In the genomic region with DNA sequence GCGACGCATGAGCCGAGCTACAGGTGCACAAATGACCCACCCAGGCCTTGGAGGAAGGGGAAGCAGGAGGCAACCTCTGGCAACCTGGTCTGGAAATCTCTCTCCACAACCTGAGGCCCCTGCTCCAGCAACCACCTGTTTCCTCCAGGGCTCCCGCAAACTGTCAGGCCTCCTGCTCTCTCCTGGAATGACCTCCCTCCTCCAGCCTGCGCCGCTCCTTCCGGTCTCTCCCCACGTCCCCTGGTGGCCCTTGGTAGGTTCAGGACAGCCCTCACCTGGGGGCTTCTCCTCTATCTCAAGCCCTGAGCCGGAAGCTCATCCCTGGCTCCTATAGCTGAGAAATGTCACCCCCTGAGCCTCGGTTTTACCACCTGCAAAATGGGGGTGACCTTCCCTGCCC, we compare ENCODE assay signal across 27 cellular contexts. TPM values are rescaled to one million over a fixed set of nuclear protein-coding genes. Genes with fewer than 3 reads are reported as not detected.
"Had no signal": no experiment of that assay in that cellular context is flagged by ENCODE, and none has a peak within 500 bp of the region (broad histone marks: within the 10 kb centered on the region; RNA-seq: fewer than 3 reads in every experiment).

No MANE protein-coding gene starts in this region.

- H3K4me1 ChIP-seq: esophagus muscularis mucosa, right lobe of liver, upper lobe of left lung had no signal

- DNase-seq: activated CD4-positive, alpha-beta memory T cell treated with anti-CD3 and anti-CD28 coated beads for 36 hours; activated CD4-positive, alpha-beta T cell treated with anti-CD3 and anti-CD28 coated beads for 48 hours; activated gamma-delta T cell treated with Interleukin-2 at 50 U/mL for 16 hours; activated T-cell treated with anti-CD3 and anti-CD28 coated beads for 4 hours; caudate nucleus; glutamatergic neuron; immature natural killer cell; kidney glomerular epithelial cell; left ventricle myocardium superior; nephron progenitor cell; occipital lobe; stimulated activated CD4-positive, alpha-beta T cell treated with anti-CD3 and anti-CD28 coated beads, Interleukin-1b, Interleukin-23, amount 100 ng/mL, for 48 hours; stimulated activated naive CD8-positive, alpha-beta T cell treated with anti-CD3 and anti-CD28 coated beads, Interleukin-15, amount 100 ng/mL, for 72 hours had no signal

- H3K4me1 Mint-ChIP-seq: immature natural killer cell had no signal

- H3K36me3 Mint-ChIP-seq: activated CD4-positive, alpha-beta memory T cell treated with anti-CD3 and anti-CD28 coated beads for 36 hours; activated naive CD4-positive, alpha-beta T cell treated with anti-CD3 and anti-CD28 coated beads, Interleukin-2, amount 50 U/mL, for 72 hours; brain; immature natural killer cell had no signal

- H3K4me3 ChIP-seq: dorsolateral prefrontal cortex, esophagus muscularis mucosa, hepatocyte, right lobe of liver, skin epidermis, upper lobe of left lung had no signal

- H3K27ac ChIP-seq: dorsolateral prefrontal cortex, esophagus muscularis mucosa, hepatocyte, right lobe of liver, skin epidermis, upper lobe of left lung had no signal

- H3K27me3 ChIP-seq: hepatocyte, right lobe of liver, upper lobe of left lung had no signal

- H3K27ac Mint-ChIP-seq: activated CD4-positive, alpha-beta memory T cell treated with anti-CD3 and anti-CD28 coated beads for 36 hours; activated naive CD4-positive, alpha-beta T cell treated with anti-CD3 and anti-CD28 coated beads, Interleukin-2, amount 50 U/mL, for 72 hours; immature natural killer cell; nephron progenitor cell had no signal

- H2AFZ ChIP-seq: hepatocyte had no signal

- H3K4me3 Mint-ChIP-seq: activated CD4-positive, alpha-beta memory T cell treated with anti-CD3 and anti-CD28 coated beads for 36 hours; brain; immature natural killer cell; nephron progenitor cell; stimulated activated naive CD8-positive, alpha-beta T cell treated with anti-CD3 and anti-CD28 coated beads, Interleukin-15, amount 100 ng/mL, for 72 hours had no signal

- H3K9me3 ChIP-seq: esophagus muscularis mucosa, right lobe of liver, upper lobe of left lung had no signal

- H3K79me2 ChIP-seq: hepatocyte had no signal

- H3K36me3 ChIP-seq: esophagus muscularis mucosa, right lobe of liver, upper lobe of left lung had no signal

- H3K4me2 ChIP-seq: hepatocyte had no signal

- H3K9me3 Mint-ChIP-seq: activated CD4-positive, alpha-beta memory T cell treated with anti-CD3 and anti-CD28 coated beads for 36 hours; activated naive CD4-positive, alpha-beta T cell treated with anti-CD3 and anti-CD28 coated beads, Interleukin-2, amount 50 U/mL, for 72 hours; immature natural killer cell; nephron progenitor cell; stimulated activated naive CD8-positive, alpha-beta T cell treated with anti-CD3 and anti-CD28 coated beads, Interleukin-15, amount 100 ng/mL, for 72 hours had no signal

RNA-seq across cellular contexts. Expression of a gene that starts 7.6 kb away (rescaled TPM):
- total RNA-seq: activated CD4-positive, alpha-beta memory T cell treated with anti-CD3 and anti-CD28 coated beads for 36 hours; activated naive CD4-positive, alpha-beta T cell treated with anti-CD3 and anti-CD28 coated beads, Interleukin-2, amount 50 U/mL, for 72 hours; hepatocyte; myocyte; T-helper 2 cell treated with Interferon-gamma antibody and Interleukin-4, amounts not matched to agents 100 ng/mL and 5 ng/mL, for 36 hours had no signal
- polyA plus RNA-seq: hepatocyte had no signal

RNA-seq across cellular contexts. Expression of a gene that starts 29.5 kb away (rescaled TPM):
- total RNA-seq: activated CD4-positive, alpha-beta memory T cell treated with anti-CD3 and anti-CD28 coated beads for 36 hours; activated naive CD4-positive, alpha-beta T cell treated with anti-CD3 and anti-CD28 coated beads, Interleukin-2, amount 50 U/mL, for 72 hours; esophagus muscularis mucosa; frontal cortex; hepatocyte; left ventricle myocardium superior; mononuclear cell; myocyte; occipital lobe; T-helper 2 cell treated with Interferon-gamma antibody and Interleukin-4, amounts not matched to agents 100 ng/mL and 5 ng/mL, for 36 hours; temporal lobe; upper lobe of left lung had no signal
- polyA plus RNA-seq: aorta, hepatocyte, immature natural killer cell had no signal
